In the genomic region with DNA sequence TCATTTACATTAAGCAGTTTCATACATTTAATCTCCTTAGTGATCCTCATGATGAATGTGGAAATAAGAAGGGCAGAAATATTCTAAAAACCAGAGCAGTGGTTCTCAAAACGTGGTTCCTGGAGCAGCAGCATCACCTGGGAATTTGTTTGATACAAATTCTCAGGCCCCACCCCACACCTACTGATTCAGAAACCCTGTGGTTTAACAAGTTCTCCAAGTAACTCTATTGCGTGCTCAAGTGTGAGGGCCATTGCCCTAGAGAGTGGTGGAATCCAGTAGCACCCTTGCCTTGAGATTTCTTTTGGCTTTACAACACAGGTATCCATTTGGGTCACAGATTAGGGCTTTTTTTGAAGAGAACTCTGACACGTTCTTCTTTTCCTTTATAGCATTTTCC, we compare ENCODE assay signal across 19 cellular contexts.
DNase-seq lines count a peak whose midpoint lies in the region; ATAC-seq and TF ChIP-seq lines count a peak whose summit lies in the region.
"Had no signal": no experiment of that assay in that cellular context is flagged by ENCODE, and none has a peak within 500 bp of the region (broad histone marks: within the 10 kb centered on the region; RNA-seq: fewer than 3 reads in every experiment).

No MANE protein-coding gene starts in this region.

- no peak for TF ChIP-seq CTCF in left lung (IDR thresholded peaks at IDR 0.05)
- TF ChIP-seq CTCF in SK-N-SH (IDR thresholded peaks at IDR 0.05) = no peak

- no peaks in the 10 kb centered on the region for H3K9me2 ChIP-seq in SK-N-SH

- H3K79me2 ChIP-seq in SK-N-SH (ENCODE audit: insufficient read depth) = no peaks in the 10 kb centered on the region

- H3K27me3 ChIP-seq in left lung (no peaks in the 10 kb centered on the region), SK-N-SH (ENCODE audit: insufficient read depth) (no peaks in the 10 kb centered on the region)
- H3K27me3 ChIP-seq: Peyer's patch had no signal

- H3K4me3 ChIP-seq in left lung (no peak overlapping the region), SK-N-SH (ENCODE audit: low read depth in 2 of 2, low read length in 1 of 2) (no peak overlapping the region)
- H3K4me3 ChIP-seq: Peyer's patch had no signal

- intact Hi-C loops in left lung (cut with DNase I) = no loop called here

- DNase-seq in left lung = no peak
- no peak for DNase-seq in SK-N-SH
- no peak for DNase-seq in stimulated activated CD4-positive, alpha-beta T cell treated with anti-CD3 and anti-CD28 coated beads, Interleukin-15, amount 100 ng/mL, for 24 hours
- DNase-seq in glomerular visceral epithelial cell (ENCODE audit: extremely low spot score) = no peak
- DNase-seq: ACHN; CD4-positive, alpha-beta T cell; DND-41; GDM1; HFFc6; NCI-H1417; NCI-H2029; NCI-H510A treated with DMSO at 0.1 percent for 48 hours; Peyer's patch; Right ventricle myocardium superior had no signal

- no peaks in the 10 kb centered on the region for H3F3A ChIP-seq in SK-N-SH (replicated peaks; ENCODE audit: insufficient read depth)

- H3K4me2 ChIP-seq in SK-N-SH = no peak overlapping the region

- H3K9me3 ChIP-seq in left lung (no peaks in the 10 kb centered on the region), SK-N-SH (no peaks in the 10 kb centered on the region)
- H3K9me3 ChIP-seq: Peyer's patch had no signal

- 74% methylated on average over 3 of the region's 3 CpGs for WGBS in SK-N-SH (ENCODE audit: low lambda C conversion rate)

- H4K20me1 ChIP-seq in SK-N-SH (ENCODE audit: insufficient read depth) = no peaks in the 10 kb centered on the region

- ATAC-seq in GM18520 (IDR thresholded peaks at IDR 0.05; ENCODE audit: unreplicated experiment) (peak; percentile 90), GM19452 (IDR thresholded peaks at IDR 0.05; ENCODE audit: unreplicated experiment) (peak; percentile 83), HG03196 (IDR thresholded peaks at IDR 0.05; ENCODE audit: unreplicated experiment) (peak; percentile 55), left lung (peak; percentile 59), GM18519 (IDR thresholded peaks at IDR 0.05; ENCODE audit: low FRiP score, unreplicated experiment) (no peak)
- ATAC-seq: SK-N-SH treated with all-trans-retinoic acid at 6 μM for 48 hours had no signal

- POLR2A ChIA-PET in SK-N-SH (lab: Yijun Ruan, JAX) = no interaction called here

- H3K36me3 ChIP-seq in left lung (no peaks in the 10 kb centered on the region), SK-N-SH (replicated peaks in 1 of 2; ENCODE audit: control insufficient read depth in 1 of 2, insufficient read depth in 2 of 2, low read length in 1 of 2) (no peaks in the 10 kb centered on the region)
- H3K36me3 ChIP-seq: Peyer's patch had no signal

- CTCF ChIA-PET in SK-N-SH (lab: Yijun Ruan, JAX) = interaction anchor here (0.6 kb wide), 1 partner anchor 46 kb away, joined by 3 read pairs; no protein-coding TSS in a partner anchor

- H2AFZ ChIP-seq in SK-N-SH (ENCODE audit: low read depth) = no peak overlapping the region

- TF ChIP-seq RAD21 in SK-N-SH (IDR thresholded peaks at IDR 0.05; ENCODE audit: low read length) = no peak

- no peak overlapping the region for H3K27ac ChIP-seq in left lung
- H3K27ac ChIP-seq in SK-N-SH (ENCODE audit: low read depth in 2 of 2, low read length in 1 of 2) = no peak overlapping the region
- H3K27ac ChIP-seq: Peyer's patch had no signal

- TF ChIP-seq EP300 in SK-N-SH (IDR thresholded peaks at IDR 0.05; ENCODE audit: borderline replicate concordance in 1 of 2, low read depth in 1 of 2, low read length in 1 of 2) = no peak

- H3K4me1 ChIP-seq in left lung (no peaks in the 10 kb centered on the region), SK-N-SH (ENCODE audit: control insufficient read depth in 1 of 2, insufficient read depth in 2 of 2, low read depth in 1 of 2, low read length in 1 of 2) (no peaks in the 10 kb centered on the region; a peak in 1 of 4 replicates)
- H3K4me1 ChIP-seq: Peyer's patch had no signal

- no peak overlapping the region for H3K9ac ChIP-seq in SK-N-SH

TF ChIP-seq in SK-N-SH, 30 proteins besides CTCF, POLR2A, EP300 and RAD21:
- TF ChIP-seq, protein P1, sequence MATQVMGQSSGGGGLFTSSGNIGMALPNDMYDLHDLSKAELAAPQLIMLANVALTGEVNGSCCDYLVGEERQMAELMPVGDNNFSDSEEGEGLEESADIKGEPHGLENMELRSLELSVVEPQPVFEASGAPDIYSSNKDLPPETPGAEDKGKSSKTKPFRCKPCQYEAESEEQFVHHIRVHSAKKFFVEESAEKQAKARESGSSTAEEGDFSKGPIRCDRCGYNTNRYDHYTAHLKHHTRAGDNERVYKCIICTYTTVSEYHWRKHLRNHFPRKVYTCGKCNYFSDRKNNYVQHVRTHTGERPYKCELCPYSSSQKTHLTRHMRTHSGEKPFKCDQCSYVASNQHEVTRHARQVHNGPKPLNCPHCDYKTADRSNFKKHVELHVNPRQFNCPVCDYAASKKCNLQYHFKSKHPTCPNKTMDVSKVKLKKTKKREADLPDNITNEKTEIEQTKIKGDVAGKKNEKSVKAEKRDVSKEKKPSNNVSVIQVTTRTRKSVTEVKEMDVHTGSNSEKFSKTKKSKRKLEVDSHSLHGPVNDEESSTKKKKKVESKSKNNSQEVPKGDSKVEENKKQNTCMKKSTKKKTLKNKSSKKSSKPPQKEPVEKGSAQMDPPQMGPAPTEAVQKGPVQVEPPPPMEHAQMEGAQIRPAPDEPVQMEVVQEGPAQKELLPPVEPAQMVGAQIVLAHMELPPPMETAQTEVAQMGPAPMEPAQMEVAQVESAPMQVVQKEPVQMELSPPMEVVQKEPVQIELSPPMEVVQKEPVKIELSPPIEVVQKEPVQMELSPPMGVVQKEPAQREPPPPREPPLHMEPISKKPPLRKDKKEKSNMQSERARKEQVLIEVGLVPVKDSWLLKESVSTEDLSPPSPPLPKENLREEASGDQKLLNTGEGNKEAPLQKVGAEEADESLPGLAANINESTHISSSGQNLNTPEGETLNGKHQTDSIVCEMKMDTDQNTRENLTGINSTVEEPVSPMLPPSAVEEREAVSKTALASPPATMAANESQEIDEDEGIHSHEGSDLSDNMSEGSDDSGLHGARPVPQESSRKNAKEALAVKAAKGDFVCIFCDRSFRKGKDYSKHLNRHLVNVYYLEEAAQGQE (IDR thresholded peaks at IDR 0.05; ENCODE audit: low read depth, low read length) = no peak
- TF ChIP-seq POLR2AphosphoS5 (IDR thresholded peaks at IDR 0.05; ENCODE audit: low read depth, low read length) = no peak
- TF ChIP-seq TEAD4 (IDR thresholded peaks at IDR 0.05; ENCODE audit: borderline replicate concordance, insufficient read depth) = no peak
- no peak for TF ChIP-seq EZH2phosphoT487 (IDR thresholded peaks at IDR 0.05; ENCODE audit: borderline replicate concordance, low read depth)
- TF ChIP-seq USF2 (IDR thresholded peaks at IDR 0.05; ENCODE audit: borderline replicate concordance, low read depth, low read length) = no peak
- no peak for TF ChIP-seq TCF12 (IDR thresholded peaks at IDR 0.05)
- TF ChIP-seq YY1 (IDR thresholded peaks at IDR 0.05; ENCODE audit: low read depth) = no peak
- no peak for TF ChIP-seq RCOR1 (IDR thresholded peaks at IDR 0.05; ENCODE audit: low read length)
